21 cellular contexts compared by ENCODE assay signal in genomic region chr3:159838936-159839335, GRCh38. TPM values are rescaled to one million over a fixed set of nuclear protein-coding genes. Genes with fewer than 3 reads are reported as not detected.
DNase-seq lines count a peak whose midpoint lies in the region; ATAC-seq and TF ChIP-seq lines count a peak whose summit lies in the region.
"Had no signal": no experiment of that assay in that cellular context is flagged by ENCODE, and none has a peak within 500 bp of the region (broad histone marks: within the 10 kb centered on the region; RNA-seq: fewer than 3 reads in every experiment).

No MANE protein-coding gene starts in this region.

- TF ChIP-seq EP300 in stomach (IDR thresholded peaks at IDR 0.05) = no peak

- H3K4me3 ChIP-seq in stomach = no peak overlapping the region

- H3K9me3 Mint-ChIP-seq in endothelial cell (ENCODE audit: unreplicated experiment) (no peaks in the 10 kb centered on the region), nephron progenitor cell (no peaks in the 10 kb centered on the region)
- H3K9me3 Mint-ChIP-seq in activated T-helper 2 cell treated with anti-CD3 and anti-CD28 coated beads, Interferon-gamma antibody, Interleukin-2, Interleukin-4, amounts not matched to agents 10 μg/mL and 5 μg/mL and 100 μg/mL, durations not matched to agents 14 hours and 24 hours and 36 hours = no peaks in the 10 kb centered on the region
- H3K9me3 Mint-ChIP-seq: activated CD4-positive, alpha-beta memory T cell treated with anti-CD3 and anti-CD28 coated beads, Interleukin-2, amount 10 ng/mL, durations not matched to agents 7 days and 5 days; activated naive CD8-positive, alpha-beta T cell treated with anti-CD3 and anti-CD28 coated beads for 36 hours; CD14-positive monocyte; dendritic cell treated with granulocyte-macrophage colony-stimulating factor and Interleukin-4, amounts not matched to agents 40 ng/mL and 50 ng/mL, for 4 days had no signal

- TF ChIP-seq POLR2A in stomach (IDR thresholded peaks at IDR 0.05) = no peak

- H3K36me3 Mint-ChIP-seq in endothelial cell (ENCODE audit: low read depth, unreplicated experiment) = no peaks in the 10 kb centered on the region
- H3K36me3 Mint-ChIP-seq in nephron progenitor cell (ENCODE audit: low read depth) = no peaks in the 10 kb centered on the region
- no peaks in the 10 kb centered on the region for H3K36me3 Mint-ChIP-seq in activated T-helper 2 cell treated with anti-CD3 and anti-CD28 coated beads, Interferon-gamma antibody, Interleukin-2, Interleukin-4, amounts not matched to agents 10 μg/mL and 5 μg/mL and 100 μg/mL, durations not matched to agents 14 hours and 24 hours and 36 hours (ENCODE audit: low read depth)
- H3K36me3 Mint-ChIP-seq: activated naive CD8-positive, alpha-beta T cell treated with anti-CD3 and anti-CD28 coated beads for 36 hours; CD14-positive monocyte had no signal

- H3K4me1 Mint-ChIP-seq in endothelial cell (ENCODE audit: unreplicated experiment) = peaks cover 41% of the 10 kb centered on the region
- H3K4me1 Mint-ChIP-seq in nephron progenitor cell = peaks cover 50% of the 10 kb centered on the region
- no peaks in the 10 kb centered on the region for H3K4me1 Mint-ChIP-seq in activated T-helper 2 cell treated with anti-CD3 and anti-CD28 coated beads, Interferon-gamma antibody, Interleukin-2, Interleukin-4, amounts not matched to agents 10 μg/mL and 5 μg/mL and 100 μg/mL, durations not matched to agents 14 hours and 24 hours and 36 hours (ENCODE audit: low read depth)
- H3K4me1 Mint-ChIP-seq: activated CD4-positive, alpha-beta memory T cell treated with anti-CD3 and anti-CD28 coated beads, Interleukin-2, amount 10 ng/mL, durations not matched to agents 7 days and 5 days had no signal

- H3K4me3 Mint-ChIP-seq in endothelial cell (ENCODE audit: unreplicated experiment) (peak overlapping the region; percentile 63), nephron progenitor cell (peak overlapping the region; percentile 42)
- no peak overlapping the region for H3K4me3 Mint-ChIP-seq in activated T-helper 2 cell treated with anti-CD3 and anti-CD28 coated beads, Interferon-gamma antibody, Interleukin-2, Interleukin-4, amounts not matched to agents 10 μg/mL and 5 μg/mL and 100 μg/mL, durations not matched to agents 14 hours and 24 hours and 36 hours (ENCODE audit: low read depth)
- H3K4me3 Mint-ChIP-seq: activated CD4-positive, alpha-beta memory T cell treated with anti-CD3 and anti-CD28 coated beads, Interleukin-2, amount 10 ng/mL, durations not matched to agents 7 days and 5 days had no signal

- WGBS in stomach, 5 donors = 79 to 96% (median 81%) methylated on average over 2 of the region's 2 CpGs

- H3K4me1 ChIP-seq in stomach = peaks cover 0 to 48% (median 20%) of the 10 kb centered on the region in 4 donors

- H3K27ac ChIP-seq in caudate nucleus (ENCODE audit: low read depth, low read length) (peak overlapping the region; percentile 97), stomach (peak overlapping the region in 4 of 5 donors; percentile 3 to 80 (median 59))
- H3K27ac ChIP-seq: ascending aorta had no signal

- peaks cover 0 to 6% (median 6%) of the 10 kb centered on the region in 3 donors for H3K27me3 ChIP-seq in stomach
- H3K27me3 ChIP-seq: ascending aorta, uterus had no signal

- no peak for DNase-seq in caudate nucleus (lab: John Stamatoyannopoulos, UW)
- no peak for DNase-seq in endothelial cell (ENCODE audit: low spot score)
- no peak for DNase-seq in nephron progenitor cell
- no peak for DNase-seq in stomach
- no peak for DNase-seq in stimulated activated CD4-positive, alpha-beta T cell treated with anti-CD3 and anti-CD28 coated beads, Interleukin-4, amount 100 ng/mL, for 4 hours
- DNase-seq in activated T-helper 2 cell treated with anti-CD3 and anti-CD28 coated beads, Interferon-gamma antibody, Interleukin-2, Interleukin-4, amounts not matched to agents 10 μg/mL and 5 μg/mL and 100 μg/mL, durations not matched to agents 14 hours and 24 hours and 36 hours (ENCODE audit: low spot score) = no peak
- DNase-seq: activated CD4-positive, alpha-beta memory T cell treated with anti-CD3 and anti-CD28 coated beads, Interleukin-2, amount 10 ng/mL, durations not matched to agents 7 days and 5 days; activated effector memory CD4-positive, alpha-beta T cell treated with Interleukin-2 at 50 U/mL for 16 hours; activated naive CD8-positive, alpha-beta T cell treated with anti-CD3 and anti-CD28 coated beads for 36 hours; central memory CD4-positive, alpha-beta T cell; DND-41; NCI-H748 treated with DMSO at 0.1 percent for 48 hours; spleen; uterus had no signal

- intact Hi-C loops in stomach (cut with DNase I; ENCODE audit: low total_unique reads) = no loop called here
- intact Hi-C loops in activated T-helper 2 cell treated with anti-CD3 and anti-CD28 coated beads, Interferon-gamma antibody, Interleukin-2, Interleukin-4, amounts not matched to agents 10 μg/mL and 5 μg/mL and 100 μg/mL, durations not matched to agents 14 hours and 24 hours and 36 hours (cut with micrococcal nuclease) = no loop called here

- H3K9me3 ChIP-seq in stomach = no peaks in the 10 kb centered on the region
- H3K9me3 ChIP-seq: ascending aorta, spleen, uterus had no signal

- TF ChIP-seq CTCF in endothelial cell (IDR thresholded peaks at IDR 0.05; ENCODE audit: unreplicated experiment) (no peak), nephron progenitor cell (IDR thresholded peaks at IDR 0.05) (no peak), stomach (IDR thresholded peaks at IDR 0.05) (no peak)

- peaks cover 2% of the 10 kb centered on the region for H3K27me3 Mint-ChIP-seq in endothelial cell (ENCODE audit: unreplicated experiment)
- H3K27me3 Mint-ChIP-seq in nephron progenitor cell (ENCODE audit: low read depth, poor library complexity) = peaks cover 6% of the 10 kb centered on the region
- H3K27me3 Mint-ChIP-seq in activated T-helper 2 cell treated with anti-CD3 and anti-CD28 coated beads, Interferon-gamma antibody, Interleukin-2, Interleukin-4, amounts not matched to agents 10 μg/mL and 5 μg/mL and 100 μg/mL, durations not matched to agents 14 hours and 24 hours and 36 hours (ENCODE audit: low read depth) = peaks cover 51% of the 10 kb centered on the region

- H3K27ac Mint-ChIP-seq in endothelial cell (ENCODE audit: unreplicated experiment) = peak overlapping the region; percentile 92
- no peak overlapping the region for H3K27ac Mint-ChIP-seq in nephron progenitor cell
- H3K27ac Mint-ChIP-seq in activated T-helper 2 cell treated with anti-CD3 and anti-CD28 coated beads, Interferon-gamma antibody, Interleukin-2, Interleukin-4, amounts not matched to agents 10 μg/mL and 5 μg/mL and 100 μg/mL, durations not matched to agents 14 hours and 24 hours and 36 hours = no peak overlapping the region
- H3K27ac Mint-ChIP-seq: activated CD4-positive, alpha-beta memory T cell treated with anti-CD3 and anti-CD28 coated beads, Interleukin-2, amount 10 ng/mL, durations not matched to agents 7 days and 5 days; activated naive CD8-positive, alpha-beta T cell treated with anti-CD3 and anti-CD28 coated beads for 36 hours; dendritic cell treated with granulocyte-macrophage colony-stimulating factor and Interleukin-4, amounts not matched to agents 40 ng/mL and 50 ng/mL, for 4 days had no signal

- ATAC-seq in HG03039 (IDR thresholded peaks at IDR 0.05; ENCODE audit: unreplicated experiment) = no peak
- ATAC-seq: activated CD4-positive, CD25-positive, alpha-beta regulatory T cell treated with anti-CD3 and anti-CD28 coated beads, Interleukin-2, amount 50 U/mL, for 24 hours; HCT116 had no signal

- no peaks in the 10 kb centered on the region for H3K36me3 ChIP-seq in stomach
- H3K36me3 ChIP-seq: ascending aorta, spleen, uterus had no signal

RNA-seq across cellular contexts. Expression of gene SCHIP1, which starts 0.7 kb away (rescaled TPM):
- total RNA-seq in endothelial cell (ENCODE audit: unreplicated experiment) (102 TPM), stomach (10 to 100 TPM in 2 of 5 donors, 1 to 10 TPM in 1, not detected in 2; 7.1 to 21.0 (median 18.7) TPM)
- 1 to 10 TPM; 1.2 to 8.9 (median 1.7) TPM for polyA plus RNA-seq in stomach
- 0.21 and 0.23 TPM in 2 replicates for total RNA-seq in activated T-helper 2 cell treated with anti-CD3 and anti-CD28 coated beads, Interferon-gamma antibody, Interleukin-2, Interleukin-4, amounts not matched to agents 10 μg/mL and 5 μg/mL and 100 μg/mL, durations not matched to agents 14 hours and 24 hours and 36 hours
- total RNA-seq: activated naive CD8-positive, alpha-beta T cell treated with anti-CD3 and anti-CD28 coated beads for 36 hours; T-helper 1 cell treated with Interleukin-12 subunit alpha and Interleukin-12 subunit beta and Interleukin-4 antibody, amounts not matched to agents 30 ng/mL and 1 ng/mL, for 36 hours had no signal
- polyA plus RNA-seq: CD14-positive monocyte had no signal
